Comparison of ENCODE assay signal across 8 cellular contexts in genomic region chr13:94601446-94602431, GRCh38. TPM values are rescaled to one million over a fixed set of nuclear protein-coding genes. Genes with fewer than 3 reads are reported as not detected.
DNase-seq lines count a peak whose midpoint lies in the region; ATAC-seq, FAIRE-seq and TF ChIP-seq lines count a peak whose summit lies in the region.

Gene GPR180, plus strand, starts transcription at chr13:94601857. Its CDS starts 71 bp downstream, at chr13:94601928.

- peaks cover 0 to under 1% of the 10 kb centered on the region in 2 donors for H3K36me3 ChIP-seq in kidney (ENCODE audit: control insufficient read depth in 1 of 2, insufficient read depth in 2 of 2, low read length in 2 of 2)

- peak; percentile 86 for TF ChIP-seq POLR2A in GM19099 (IDR thresholded peaks at IDR 0.05; ENCODE audit: extremely low read depth, insufficient read length, low read depth)

- H3K27ac ChIP-seq in kidney (ENCODE audit: low read depth in 2 of 2, low read length in 2 of 2): peak within 1 kb of the TSS; percentile 34 to 65

- DNase-seq in Ammon's horn (ENCODE audit: low spot score): peak; percentile 99
- DNase-seq in NCI-H446 treated with DMSO at 0.1 percent for 48 hours (lab: John Stamatoyannopoulos, UW): peak; percentile 91
- peak; percentile 80 to 86 for DNase-seq in activated CD4-positive, alpha-beta T cell treated with anti-CD3 and anti-CD28 coated beads for 24 hours (ENCODE audit: low read depth in 2 of 2)
- DNase-seq in choroid plexus epithelial cell (ENCODE audit: low read depth): peak; percentile 100
- DNase-seq in kidney: peak; percentile 98
- peak; percentile 68 to 78 for DNase-seq in stimulated activated CD4-positive, alpha-beta T cell treated with anti-CD3 and anti-CD28 coated beads, Interleukin-15, amount 100 ng/mL, for 1 hour (ENCODE audit: low read depth in 1 of 2, low spot score in 1 of 2)

- no peaks in the 10 kb centered on the region for H3K9me3 ChIP-seq in kidney (ENCODE audit: control insufficient read depth in 1 of 2, low read length in 2 of 2)

- peak within 1 kb of the TSS; percentile 78 to 93 for H3K9ac ChIP-seq in kidney (ENCODE audit: low read length in 2 of 2)

- H3K4me1 ChIP-seq in kidney (ENCODE audit: control insufficient read depth in 1 of 2, insufficient read depth in 1 of 2, low read depth in 1 of 2, low read length in 2 of 2): peaks cover 3 to 4% of the 10 kb centered on the region in 2 donors

- peak; percentile 99 for ATAC-seq in HG03378 (IDR thresholded peaks at IDR 0.05; ENCODE audit: unreplicated experiment)

- intact Hi-C loops in kidney (cut with DNase I): no loop called here

- peak; percentile 83 for FAIRE-seq in kidney (lab: Jason Lieb, UNC)

- TF ChIP-seq CTCF in choroid plexus epithelial cell (conservative IDR thresholded peaks at IDR 0.05; ENCODE audit: low read depth, low read length) (no peak), kidney (IDR thresholded peaks at IDR 0.05; ENCODE audit: borderline replicate concordance, extremely low read depth, insufficient read depth) (no peak)

- H3K4me3 ChIP-seq in choroid plexus epithelial cell (ENCODE audit: low read depth, low read length): peak within 1 kb of the TSS; percentile 96
- H3K4me3 ChIP-seq in kidney (ENCODE audit: low read length in 2 of 2): peak within 1 kb of the TSS; percentile 85 to 88

RNA-seq across cellular contexts. Expression of gene GPR180, which starts in this region (rescaled TPM):
- 5.2 TPM for total RNA-seq in kidney
- 1.8 TPM for polyA plus RNA-seq in kidney (ENCODE audit: insufficient read depth, low read depth, low replicate concordance)

Comparison
In these comparisons a context has a peak if more than half of its experiments do, and no peak if none do; other contexts are left out.
1. Peak in every context shown above with its lines: DNase-seq, ATAC-seq, H3K4me3 ChIP-seq and H3K27ac ChIP-seq.